8 cellular contexts compared by ENCODE assay signal in the genomic region with DNA sequence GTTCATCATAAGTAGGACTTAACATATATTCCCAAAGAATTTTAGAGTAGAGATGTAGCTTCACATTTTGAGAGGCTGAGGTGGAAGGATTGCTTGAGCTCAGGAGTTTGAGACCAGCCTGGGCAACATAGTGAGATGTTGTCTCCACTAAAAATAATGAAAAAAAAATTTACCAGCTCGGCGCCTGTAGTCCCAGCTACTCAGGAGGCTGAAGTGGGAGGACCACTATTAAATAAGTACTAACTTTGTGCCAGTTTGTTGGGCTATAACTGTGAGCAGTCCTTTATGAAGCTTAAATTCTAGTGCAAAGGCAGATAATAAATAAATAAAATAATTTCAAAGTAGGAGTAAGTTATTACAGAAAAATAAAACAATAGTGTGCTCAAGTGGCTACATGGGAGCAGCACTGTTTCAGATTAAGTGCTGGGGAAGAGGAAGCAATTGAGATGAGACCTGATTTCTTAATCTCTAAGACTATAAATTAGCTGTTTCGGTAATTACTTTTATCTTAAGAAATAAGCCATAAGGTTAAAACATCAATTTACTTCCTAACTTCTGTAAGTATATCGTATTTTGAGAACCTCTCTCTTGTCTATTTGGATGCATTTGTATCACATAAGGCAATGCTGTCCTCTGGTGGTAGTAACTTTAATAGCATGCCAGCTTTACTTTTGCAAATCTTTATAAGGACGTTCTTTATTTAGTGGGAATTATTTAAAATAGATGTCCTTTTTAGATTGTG.
DNase-seq lines count a peak whose midpoint lies in the region; ATAC-seq and TF ChIP-seq lines count a peak whose summit lies in the region.

No MANE protein-coding gene starts in this region.

- H3K4me3 ChIP-seq in MG63: no peak overlapping the region

- peak; percentile 76 for ATAC-seq in GM21447 (IDR thresholded peaks at IDR 0.05; ENCODE audit: unreplicated experiment)
- peak; percentile 76 for ATAC-seq in effector memory CD8-positive, alpha-beta T cell (replicated peaks)
- ATAC-seq in memory B cell (ENCODE audit: low read depth): peak; percentile 56

- peaks cover 27% of the 10 kb centered on the region for H3K36me3 ChIP-seq in MG63

- TF ChIP-seq EP300 in Ishikawa (IDR thresholded peaks at IDR 0.05; ENCODE audit: borderline replicate concordance): no peak

- TF ChIP-seq RAD21 in Ishikawa (IDR thresholded peaks at IDR 0.05; ENCODE audit: low read depth): peak; percentile 89

- H3K27me3 Mint-ChIP-seq in effector memory CD8-positive, alpha-beta T cell: no peaks in the 10 kb centered on the region
- no peaks in the 10 kb centered on the region for H3K27me3 Mint-ChIP-seq in memory B cell

- H3K27me3 ChIP-seq in MG63: no peaks in the 10 kb centered on the region

- in situ Hi-C loops in SK-MEL-5 (cut with HindIII; ENCODE audit: low pct_unique_long_range_greater_than_20kb, low sequenced_read_pairs): no loop called here

- peaks cover 15% of the 10 kb centered on the region for H3K36me3 Mint-ChIP-seq in effector memory CD8-positive, alpha-beta T cell (ENCODE audit: insufficient read depth)
- H3K36me3 Mint-ChIP-seq in memory B cell: peaks cover 11% of the 10 kb centered on the region

- H3K4me1 Mint-ChIP-seq in effector memory CD8-positive, alpha-beta T cell (ENCODE audit: low read depth in 2 of 2): peaks cover 0 to 6% of the 10 kb centered on the region in 2 donors
- peaks cover 5% of the 10 kb centered on the region for H3K4me1 Mint-ChIP-seq in memory B cell

- no peaks in the 10 kb centered on the region for H3K9me3 Mint-ChIP-seq in effector memory CD8-positive, alpha-beta T cell
- no peaks in the 10 kb centered on the region for H3K9me3 Mint-ChIP-seq in memory B cell

- peak; percentile 8 for DNase-seq in activated CD4-positive, alpha-beta T cell treated with anti-CD3 and anti-CD28 coated beads for 48 hours
- no peak for DNase-seq in activated CD4-positive, alpha-beta T cell treated with anti-CD3 and anti-CD28 coated beads, Interleukin-2, amount 50 U/mL, for 48 hours
- DNase-seq in SK-MEL-5 (ENCODE audit: low read depth, low spot score) (peak; percentile 66), memory B cell (ENCODE audit: low spot score in 2 of 2) (peak; percentile 22 to 51), MG63 (no peak)
- DNase-seq in effector memory CD8-positive, alpha-beta T cell: peak; percentile 39 to 51 (median 40)

- peak overlapping the region; percentile 7 to 14 for H3K27ac Mint-ChIP-seq in effector memory CD8-positive, alpha-beta T cell
- H3K27ac Mint-ChIP-seq in memory B cell: peak overlapping the region; percentile 85

- H3K4me3 Mint-ChIP-seq in effector memory CD8-positive, alpha-beta T cell: no peak overlapping the region
- no peak overlapping the region for H3K4me3 Mint-ChIP-seq in memory B cell

- H3K9me3 ChIP-seq in MG63: no peaks in the 10 kb centered on the region

TF ChIP-seq in Ishikawa, 13 proteins besides CTCF, POLR2A, EP300 and RAD21:
- TF ChIP-seq, protein P1, sequence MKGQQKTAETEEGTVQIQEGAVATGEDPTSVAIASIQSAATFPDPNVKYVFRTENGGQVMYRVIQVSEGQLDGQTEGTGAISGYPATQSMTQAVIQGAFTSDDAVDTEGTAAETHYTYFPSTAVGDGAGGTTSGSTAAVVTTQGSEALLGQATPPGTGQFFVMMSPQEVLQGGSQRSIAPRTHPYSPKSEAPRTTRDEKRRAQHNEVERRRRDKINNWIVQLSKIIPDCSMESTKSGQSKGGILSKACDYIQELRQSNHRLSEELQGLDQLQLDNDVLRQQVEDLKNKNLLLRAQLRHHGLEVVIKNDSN (IDR thresholded peaks at IDR 0.05): no peak
- TF ChIP-seq NFIC (IDR thresholded peaks at IDR 0.05) (no peak), CREB1 (IDR thresholded peaks at IDR 0.05; ENCODE audit: low read depth) (no peak), EGR1 (IDR thresholded peaks at IDR 0.05) (no peak), CEBPB (IDR thresholded peaks at IDR 0.05) (no peak), TEAD4 (IDR thresholded peaks at IDR 0.05) (no peak), YY1 (IDR thresholded peaks at IDR 0.05; ENCODE audit: low read depth) (no peak), ZBTB7A (IDR thresholded peaks at IDR 0.05; ENCODE audit: low read depth) (no peak), TAF1 (IDR thresholded peaks at IDR 0.05; ENCODE audit: low read depth) (no peak), FOXM1 (IDR thresholded peaks at IDR 0.05; ENCODE audit: borderline replicate concordance, low read depth) (no peak), TCF12 (IDR thresholded peaks at IDR 0.05; ENCODE audit: low read depth) (no peak)

Comparison
In these comparisons a context has a peak if more than half of its experiments do, and no peak if none do; other contexts are left out.
1. DNase-seq: peak in activated CD4-positive, alpha-beta T cell treated with anti-CD3 and anti-CD28 coated beads for 48 hours (single experiment), SK-MEL-5 (single experiment), effector memory CD8-positive, alpha-beta T cell (3 of 3) and memory B cell (2 of 2); none in activated CD4-positive, alpha-beta T cell treated with anti-CD3 and anti-CD28 coated beads, Interleukin-2, amount 50 U/mL, for 48 hours (0 of 2) and MG63 (single experiment).
2. Peak in every context shown above with its lines, with median percentiles within 50 percentile points of each other: ATAC-seq.